In the genomic region with DNA sequence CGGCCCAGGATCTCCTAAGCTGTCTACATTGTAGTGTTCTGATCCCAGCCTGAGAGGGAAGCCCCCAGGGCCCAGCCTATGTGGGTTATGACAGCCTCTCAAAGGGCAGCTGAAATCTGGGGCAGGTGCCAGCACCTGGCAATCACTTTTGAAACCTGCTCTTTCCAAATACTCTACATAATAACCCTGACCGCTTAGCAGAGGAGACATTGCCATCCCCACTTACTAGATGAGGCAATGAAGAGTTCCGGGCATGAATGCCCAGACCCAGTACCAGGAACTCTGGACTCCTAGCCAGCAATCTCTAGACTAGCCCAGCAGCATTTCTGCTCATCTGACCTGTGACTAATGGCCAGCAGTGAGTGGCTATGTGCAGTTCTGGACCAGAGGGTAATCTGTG, we compare ENCODE assay signal across 21 cellular contexts.
DNase-seq lines count a peak whose midpoint lies in the region; ATAC-seq and TF ChIP-seq lines count a peak whose summit lies in the region.
"Had no signal": no experiment of that assay in that cellular context is flagged by ENCODE, and none has a peak within 500 bp of the region (broad histone marks: within the 10 kb centered on the region; RNA-seq: fewer than 3 reads in every experiment).

No MANE protein-coding gene starts in this region.

- no peaks in the 10 kb centered on the region for H3K9me3 ChIP-seq in neural progenitor cell (ENCODE audit: low read depth)
- H3K9me3 ChIP-seq: stomach, transverse colon had no signal

- peak overlapping the region; percentile 64 for H2AFZ ChIP-seq in neural progenitor cell (replicated peaks)

- ATAC-seq in T-cell (replicated peaks in 1 of 4) = no peak
- ATAC-seq in activated CD4-positive, alpha-beta T cell treated with anti-CD3 and anti-CD28 coated beads for 36 hours = no peak
- ATAC-seq: K562, PC-3 had no signal

- peaks cover 12% of the 10 kb centered on the region for H3F3A ChIP-seq in neural progenitor cell (ENCODE audit: low read depth)

- peaks cover 30% of the 10 kb centered on the region for H3K4me1 ChIP-seq in neural progenitor cell
- H3K4me1 ChIP-seq: transverse colon had no signal

- POLR2A ChIA-PET in T-cell (lab: Charles Lee) = no interaction called here
- POLR2A ChIA-PET in activated CD4-positive, alpha-beta T cell treated with anti-CD3 and anti-CD28 coated beads for 36 hours (lab: Charles Lee) = no interaction called here

- no peaks in the 10 kb centered on the region for H3K27me3 ChIP-seq in neural progenitor cell
- H3K27me3 ChIP-seq: transverse colon had no signal

- no peak overlapping the region for H3K27ac Mint-ChIP-seq in neural progenitor cell
- H3K27ac Mint-ChIP-seq in T-cell = no peak overlapping the region
- H3K27ac Mint-ChIP-seq in activated CD4-positive, alpha-beta T cell treated with anti-CD3 and anti-CD28 coated beads for 36 hours = no peak overlapping the region
- H3K27ac Mint-ChIP-seq: activated CD4-positive, alpha-beta memory T cell treated with anti-CD3 and anti-CD28 coated beads for 36 hours; activated naive CD8-positive, alpha-beta T cell treated with anti-CD3 and anti-CD28 coated beads, Interleukin-2, amount 10 ng/mL, durations not matched to agents 7 days and 5 days; progenitor cell of endocrine pancreas had no signal

- H3K4me2 ChIP-seq in neural progenitor cell = peak overlapping the region; percentile 46

- no peak for TF ChIP-seq CTCF in neural progenitor cell (IDR thresholded peaks at IDR 0.05)

- H3K27me3 Mint-ChIP-seq in neural progenitor cell (ENCODE audit: insufficient read depth, low read depth) (peaks cover 9% of the 10 kb centered on the region), T-cell (peaks cover 0 to 5% of the 10 kb centered on the region in 2 donors)
- H3K27me3 Mint-ChIP-seq in activated CD4-positive, alpha-beta T cell treated with anti-CD3 and anti-CD28 coated beads for 36 hours = peaks cover 8% of the 10 kb centered on the region
- H3K27me3 Mint-ChIP-seq: activated CD4-positive, alpha-beta memory T cell treated with anti-CD3 and anti-CD28 coated beads for 36 hours; central memory CD8-positive, alpha-beta T cell had no signal

- H3K36me3 ChIP-seq in neural progenitor cell = no peaks in the 10 kb centered on the region
- H3K36me3 ChIP-seq: stomach, transverse colon had no signal

- no peak overlapping the region for H3K27ac ChIP-seq in neural progenitor cell
- H3K27ac ChIP-seq: stomach, transverse colon had no signal

- peaks cover 57% of the 10 kb centered on the region for H3K4me1 Mint-ChIP-seq in neural progenitor cell
- H3K4me1 Mint-ChIP-seq in T-cell = no peaks in the 10 kb centered on the region
- peaks cover 23% of the 10 kb centered on the region for H3K4me1 Mint-ChIP-seq in activated CD4-positive, alpha-beta T cell treated with anti-CD3 and anti-CD28 coated beads for 36 hours
- H3K4me1 Mint-ChIP-seq: activated naive CD8-positive, alpha-beta T cell treated with anti-CD3 and anti-CD28 coated beads, Interleukin-2, amount 10 ng/mL, durations not matched to agents 7 days and 5 days; central memory CD8-positive, alpha-beta T cell had no signal

- CTCF ChIA-PET in T-cell (lab: Charles Lee) = no interaction called here
- CTCF ChIA-PET in activated CD4-positive, alpha-beta T cell treated with anti-CD3 and anti-CD28 coated beads for 36 hours (lab: Charles Lee) = no interaction called here

- H3K4me3 Mint-ChIP-seq in neural progenitor cell = no peak overlapping the region
- H3K4me3 Mint-ChIP-seq in T-cell = no peak overlapping the region
- H3K4me3 Mint-ChIP-seq in activated CD4-positive, alpha-beta T cell treated with anti-CD3 and anti-CD28 coated beads for 36 hours = no peak overlapping the region
- H3K4me3 Mint-ChIP-seq: activated CD4-positive, alpha-beta memory T cell treated with anti-CD3 and anti-CD28 coated beads for 36 hours; activated naive CD8-positive, alpha-beta T cell treated with anti-CD3 and anti-CD28 coated beads, Interleukin-2, amount 10 ng/mL, durations not matched to agents 7 days and 5 days; central memory CD8-positive, alpha-beta T cell had no signal

- DNase-seq in DMS79 treated with DMSO at 0.1 percent for 48 hours (lab: John Stamatoyannopoulos, UW) = peak; percentile 92
- peak; percentile 97 for DNase-seq in NCI-H1092 treated with DMSO at 0.1 percent for 48 hours (lab: John Stamatoyannopoulos, UW)
- peak; percentile 29 for DNase-seq in NCI-H69 (lab: John Stamatoyannopoulos, UW)
- DNase-seq in neural progenitor cell (ENCODE audit: low spot score) = no peak
- DNase-seq in T-cell = no peak
- no peak for DNase-seq in activated CD4-positive, alpha-beta T cell treated with anti-CD3 and anti-CD28 coated beads for 36 hours
- no peak for DNase-seq in activated naive CD4-positive, alpha-beta T cell treated with anti-CD3 and anti-CD28 coated beads, Interleukin-2, amount 50 U/mL, for 16 hours
- DNase-seq: activated CD4-positive, alpha-beta memory T cell treated with anti-CD3 and anti-CD28 coated beads for 36 hours; activated CD8-positive, alpha-beta memory T cell treated with anti-CD3 and anti-CD28 coated beads, Interleukin-2, amount 50 U/mL, for 48 hours; activated naive CD8-positive, alpha-beta T cell treated with anti-CD3 and anti-CD28 coated beads, Interleukin-2, amount 10 ng/mL, durations not matched to agents 7 days and 5 days; GDM1; glutamatergic neuron; NCI-H2171; PC-3; Right ventricle myocardium superior; stomach; SW 1271; transverse colon had no signal

- no peak overlapping the region for H3K4me3 ChIP-seq in neural progenitor cell
- H3K4me3 ChIP-seq: K562, stomach, transverse colon had no signal

- H3K9me3 Mint-ChIP-seq in neural progenitor cell = no peaks in the 10 kb centered on the region
- H3K9me3 Mint-ChIP-seq in T-cell = no peaks in the 10 kb centered on the region
- H3K9me3 Mint-ChIP-seq in activated CD4-positive, alpha-beta T cell treated with anti-CD3 and anti-CD28 coated beads for 36 hours (ENCODE audit: low read depth) = no peaks in the 10 kb centered on the region
- H3K9me3 Mint-ChIP-seq: activated CD4-positive, alpha-beta memory T cell treated with anti-CD3 and anti-CD28 coated beads for 36 hours; activated naive CD8-positive, alpha-beta T cell treated with anti-CD3 and anti-CD28 coated beads, Interleukin-2, amount 10 ng/mL, durations not matched to agents 7 days and 5 days; central memory CD8-positive, alpha-beta T cell had no signal

- no peaks in the 10 kb centered on the region for H3K36me3 Mint-ChIP-seq in neural progenitor cell
- no peaks in the 10 kb centered on the region for H3K36me3 Mint-ChIP-seq in T-cell
- H3K36me3 Mint-ChIP-seq in activated CD4-positive, alpha-beta T cell treated with anti-CD3 and anti-CD28 coated beads for 36 hours (ENCODE audit: low read depth) = no peaks in the 10 kb centered on the region
- H3K36me3 Mint-ChIP-seq: activated CD4-positive, alpha-beta memory T cell treated with anti-CD3 and anti-CD28 coated beads for 36 hours; activated naive CD8-positive, alpha-beta T cell treated with anti-CD3 and anti-CD28 coated beads, Interleukin-2, amount 10 ng/mL, durations not matched to agents 7 days and 5 days had no signal

- intact Hi-C loops in activated CD4-positive, alpha-beta T cell treated with anti-CD3 and anti-CD28 coated beads for 36 hours (cut with DNase I, micrococcal nuclease) = no loop called here

- H4K20me1 ChIP-seq in neural progenitor cell (ENCODE audit: low read depth) = no peaks in the 10 kb centered on the region

- no peak overlapping the region for H3K9ac ChIP-seq in neural progenitor cell

- no peaks in the 10 kb centered on the region for H3K79me2 ChIP-seq in neural progenitor cell (ENCODE audit: low read depth)

Comparison
In these comparisons a context has a peak if more than half of its experiments do, and no peak if none do; other contexts are left out.
1. DNase-seq: peak in DMS79 treated with DMSO at 0.1 percent for 48 hours (single experiment), NCI-H1092 treated with DMSO at 0.1 percent for 48 hours (single experiment) and NCI-H69 (single experiment); none in neural progenitor cell (single experiment), T-cell (0 of 34), activated CD4-positive, alpha-beta T cell treated with anti-CD3 and anti-CD28 coated beads for 36 hours (single experiment) and activated naive CD4-positive, alpha-beta T cell treated with anti-CD3 and anti-CD28 coated beads, Interleukin-2, amount 50 U/mL, for 16 hours (single experiment).